Comparison of ENCODE assay signal across 8 cellular contexts in genomic region chr10:77756319-77757232, GRCh38.
DNase-seq lines count a peak whose midpoint lies in the region; ATAC-seq lines count a peak whose summit lies in the region.

No MANE protein-coding gene starts in this region.

- peak; percentile 45 for DNase-seq in NOMO-1 treated with DMSO at 0.1 percent for 48 hours (lab: John Stamatoyannopoulos, UW; ENCODE audit: unreplicated experiment)
- DNase-seq in NOMO-1 treated with dmso at 0.1 percent for 144 hours (lab: John Stamatoyannopoulos, UW; ENCODE audit: unreplicated experiment), result no peak
- peak; percentile 84 for DNase-seq in NCI-H82 (lab: John Stamatoyannopoulos, UW)
- DNase-seq in cerebellar cortex (ENCODE audit: low spot score), result peak; percentile 50
- DNase-seq in medulla oblongata (ENCODE audit: extremely low spot score), result peak; percentile 50

- ATAC-seq in HG02981 (IDR thresholded peaks at IDR 0.05; ENCODE audit: unreplicated experiment) (peak; percentile 60), HG02970 (IDR thresholded peaks at IDR 0.05; ENCODE audit: low FRiP score, unreplicated experiment) (no peak), HG03159 (IDR thresholded peaks at IDR 0.05; ENCODE audit: unreplicated experiment) (no peak)
